ENCODE assay signal across 12 cellular contexts in genomic region chr2:42931818-42932195, GRCh38.
DNase-seq lines count a peak whose midpoint lies in the region; ATAC-seq and TF ChIP-seq lines count a peak whose summit lies in the region.
"Had no signal": no experiment of that assay in that cellular context is flagged by ENCODE, and none has a peak within 500 bp of the region (broad histone marks: within the 10 kb centered on the region; RNA-seq: fewer than 3 reads in every experiment).

No MANE protein-coding gene starts in this region.

- WGBS in urinary bladder: 72% methylated on average over 3 of the region's 3 CpGs

- peak overlapping the region; percentile 57 for H3K27ac ChIP-seq in colonic mucosa
- peak overlapping the region; percentile 34 for H3K27ac ChIP-seq in urinary bladder (ENCODE audit: low read depth)

- no peaks in the 10 kb centered on the region for H3K36me3 ChIP-seq in colonic mucosa
- H3K36me3 ChIP-seq in urinary bladder (ENCODE audit: insufficient read depth): no peaks in the 10 kb centered on the region

- intact Hi-C loops in colonic mucosa (cut with DNase I): no loop called here

- H3K4me3 Mint-ChIP-seq in mesothelial cell of epicardium: no peak overlapping the region
- H3K4me3 Mint-ChIP-seq: activated CD8-positive, alpha-beta memory T cell treated with anti-CD3 and anti-CD28 coated beads, Interleukin-2, amount 10 ng/mL, durations not matched to agents 7 days and 5 days; activated naive CD8-positive, alpha-beta T cell treated with anti-CD3 and anti-CD28 coated beads, Interleukin-2, amount 10 ng/mL, durations not matched to agents 7 days and 5 days had no signal

- no peaks in the 10 kb centered on the region for H3K9me3 ChIP-seq in colonic mucosa

- H3K27ac Mint-ChIP-seq in mesothelial cell of epicardium: peak overlapping the region; percentile 89
- H3K27ac Mint-ChIP-seq: activated CD8-positive, alpha-beta memory T cell treated with anti-CD3 and anti-CD28 coated beads, Interleukin-2, amount 10 ng/mL, durations not matched to agents 7 days and 5 days; activated naive CD8-positive, alpha-beta T cell treated with anti-CD3 and anti-CD28 coated beads, Interleukin-2, amount 10 ng/mL, durations not matched to agents 7 days and 5 days had no signal

- H3K4me1 Mint-ChIP-seq in mesothelial cell of epicardium: peaks cover 84% of the 10 kb centered on the region

- TF ChIP-seq CTCF in colonic mucosa (IDR thresholded peaks at IDR 0.05) (no peak), mesothelial cell of epicardium (IDR thresholded peaks at IDR 0.05; ENCODE audit: unreplicated experiment) (no peak)

- H3K27me3 Mint-ChIP-seq in mesothelial cell of epicardium (ENCODE audit: low read depth): no peaks in the 10 kb centered on the region
- H3K27me3 Mint-ChIP-seq: activated CD8-positive, alpha-beta memory T cell treated with anti-CD3 and anti-CD28 coated beads, Interleukin-2, amount 10 ng/mL, durations not matched to agents 7 days and 5 days had no signal

- H3K27me3 ChIP-seq in colonic mucosa: no peaks in the 10 kb centered on the region

- H3K4me3 ChIP-seq in colonic mucosa (no peak overlapping the region), urinary bladder (ENCODE audit: low read depth, low read length) (no peak overlapping the region)
- H3K4me3 ChIP-seq: GM12878 had no signal

- H3K9me3 Mint-ChIP-seq in mesothelial cell of epicardium: no peaks in the 10 kb centered on the region
- H3K9me3 Mint-ChIP-seq: activated naive CD8-positive, alpha-beta T cell treated with anti-CD3 and anti-CD28 coated beads, Interleukin-2, amount 10 ng/mL, durations not matched to agents 7 days and 5 days had no signal

- no peak for ATAC-seq in HG03039 (IDR thresholded peaks at IDR 0.05; ENCODE audit: unreplicated experiment)
- ATAC-seq: activated CD8-positive, alpha-beta memory T cell treated with anti-CD3 and anti-CD28 coated beads, Interleukin-2, amount 10 ng/mL, durations not matched to agents 7 days and 5 days had no signal

- peak; percentile 93 for DNase-seq in NCI-H82 treated with DMSO at 0.1 percent for 48 hours (lab: John Stamatoyannopoulos, UW; ENCODE audit: unreplicated experiment)
- DNase-seq in colonic mucosa: no peak
- no peak for DNase-seq in mesothelial cell of epicardium (ENCODE audit: low spot score in 2 of 2, unreplicated experiment in 2 of 2)
- no peak for DNase-seq in activated CD4-positive, CD25-positive, alpha-beta regulatory T cell (lab: John Stamatoyannopoulos, UW)
- no peak for DNase-seq in stimulated activated CD4-positive, alpha-beta T cell treated with anti-CD3 and anti-CD28 coated beads, Interleukin-4, amount 100 ng/mL, for 24 hours
- DNase-seq: activated CD8-positive, alpha-beta memory T cell treated with anti-CD3 and anti-CD28 coated beads, Interleukin-2, amount 10 ng/mL, durations not matched to agents 7 days and 5 days; activated naive CD8-positive, alpha-beta T cell treated with anti-CD3 and anti-CD28 coated beads, Interleukin-2, amount 10 ng/mL, durations not matched to agents 7 days and 5 days; KG1; NCI-H2171 had no signal

- H3K4me1 ChIP-seq in colonic mucosa: peaks cover 33% of the 10 kb centered on the region
- no peaks in the 10 kb centered on the region for H3K4me1 ChIP-seq in urinary bladder (ENCODE audit: insufficient read depth)

- H3K36me3 Mint-ChIP-seq in mesothelial cell of epicardium: no peaks in the 10 kb centered on the region
- H3K36me3 Mint-ChIP-seq: activated CD8-positive, alpha-beta memory T cell treated with anti-CD3 and anti-CD28 coated beads, Interleukin-2, amount 10 ng/mL, durations not matched to agents 7 days and 5 days; activated naive CD8-positive, alpha-beta T cell treated with anti-CD3 and anti-CD28 coated beads, Interleukin-2, amount 10 ng/mL, durations not matched to agents 7 days and 5 days had no signal

- H3K9ac ChIP-seq in colonic mucosa (ENCODE audit: low read depth in 2 of 2, low read length in 2 of 2): peak overlapping the region; percentile 15 to 65
